ENCODE assay signal across 9 cellular contexts in the genomic region with DNA sequence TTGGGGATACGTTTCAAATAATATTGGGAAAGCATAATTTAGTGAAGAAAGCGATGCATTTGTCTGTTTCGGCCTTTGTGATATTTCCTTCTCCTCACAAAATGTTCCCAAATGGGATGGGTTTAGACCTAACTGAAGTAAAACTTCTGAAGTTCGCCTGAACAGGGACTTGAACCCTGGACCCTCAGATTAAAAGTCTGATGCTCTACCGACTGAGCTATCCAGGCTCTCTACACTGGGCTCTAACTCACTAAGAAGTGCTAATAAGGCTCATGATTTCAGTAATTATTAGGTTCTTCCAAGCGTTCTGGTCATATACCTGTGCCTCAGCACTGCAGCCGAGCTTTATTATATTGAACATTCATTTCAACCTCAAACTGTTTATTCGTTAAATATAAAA.
DNase-seq lines count a peak whose midpoint lies in the region; ATAC-seq and TF ChIP-seq lines count a peak whose summit lies in the region.
"Had no signal": no experiment of that assay in that cellular context is flagged by ENCODE, and none has a peak within 500 bp of the region (broad histone marks: within the 10 kb centered on the region; RNA-seq: fewer than 3 reads in every experiment).

No MANE protein-coding gene starts in this region.

- peaks cover 29% of the 10 kb centered on the region for H3K27me3 Mint-ChIP-seq in activated T-helper 17 cell treated with anti-CD3 and anti-CD28 coated beads, Interleukin-2, amount 50 U/mL, for 72 hours

- ATAC-seq in GM19035 (IDR thresholded peaks at IDR 0.05; ENCODE audit: unreplicated experiment) (peak; percentile 5), GM21528 (IDR thresholded peaks at IDR 0.05; ENCODE audit: low FRiP score, unreplicated experiment) (no peak), GM18861 (IDR thresholded peaks at IDR 0.05; ENCODE audit: unreplicated experiment) (no peak)
- no peak for ATAC-seq in activated T-helper 17 cell treated with anti-CD3 and anti-CD28 coated beads, Interleukin-2, amount 50 U/mL, for 72 hours (replicated peaks)

- DNase-seq in NCI-H69 (lab: John Stamatoyannopoulos, UW) (peak; percentile 79), epithelial cell of proximal tubule (ENCODE audit: low read depth) (no peak), germinal center (ENCODE audit: low spot score) (no peak)
- DNase-seq: central memory CD4-positive, alpha-beta T cell had no signal

- no peaks in the 10 kb centered on the region for H3K4me1 Mint-ChIP-seq in activated T-helper 17 cell treated with anti-CD3 and anti-CD28 coated beads, Interleukin-2, amount 50 U/mL, for 72 hours

- H3K4me3 ChIP-seq in epithelial cell of proximal tubule (ENCODE audit: low read depth, low read length), result peak overlapping the region; percentile 49

- no peaks in the 10 kb centered on the region for H3K36me3 Mint-ChIP-seq in activated T-helper 17 cell treated with anti-CD3 and anti-CD28 coated beads, Interleukin-2, amount 50 U/mL, for 72 hours (ENCODE audit: low read depth)

- TF ChIP-seq CTCF in 22Rv1 (IDR thresholded peaks at IDR 0.05), result no peak
- no peak for TF ChIP-seq CTCF in epithelial cell of proximal tubule (conservative IDR thresholded peaks at IDR 0.05; ENCODE audit: low read depth, low read length)

- peak overlapping the region; percentile 72 for H3K27ac ChIP-seq in 22Rv1

- H3K4me3 Mint-ChIP-seq in activated T-helper 17 cell treated with anti-CD3 and anti-CD28 coated beads, Interleukin-2, amount 50 U/mL, for 72 hours, result no peak overlapping the region

- no peaks in the 10 kb centered on the region for H3K9me3 Mint-ChIP-seq in activated T-helper 17 cell treated with anti-CD3 and anti-CD28 coated beads, Interleukin-2, amount 50 U/mL, for 72 hours

- no peak overlapping the region for H3K27ac Mint-ChIP-seq in activated T-helper 17 cell treated with anti-CD3 and anti-CD28 coated beads, Interleukin-2, amount 50 U/mL, for 72 hours
